ENCODE assay signal across 11 cellular contexts in genomic region chr15:68114840-68115239, GRCh38.
DNase-seq lines count a peak whose midpoint lies in the region; ATAC-seq and TF ChIP-seq lines count a peak whose summit lies in the region.
"Had no signal": no experiment of that assay in that cellular context is flagged by ENCODE, and none has a peak within 500 bp of the region (broad histone marks: within the 10 kb centered on the region; RNA-seq: fewer than 3 reads in every experiment).

No MANE protein-coding gene starts in this region.

- no peak for DNase-seq in activated CD8-positive, alpha-beta memory T cell treated with anti-CD3 and anti-CD28 coated beads, Interleukin-2, amount 10 ng/mL, durations not matched to agents 7 days and 5 days
- no peak for DNase-seq in activated CD8-positive, alpha-beta memory T cell treated with anti-CD3 and anti-CD28 coated beads for 24 hours
- DNase-seq in fibroblast of villous mesenchyme (ENCODE audit: low read depth) (no peak), GM13976 (ENCODE audit: low spot score) (no peak), NAMALWA (ENCODE audit: low spot score) (no peak)
- DNase-seq: effector CD4-positive, alpha-beta T cell; H9; stimulated activated CD4-positive, alpha-beta T cell treated with anti-CD3 and anti-CD28 coated beads, Interleukin-4, amount 100 ng/mL, for 24 hours had no signal

- no peaks in the 10 kb centered on the region for H3K27me3 Mint-ChIP-seq in activated CD8-positive, alpha-beta memory T cell treated with anti-CD3 and anti-CD28 coated beads, Interleukin-2, amount 10 ng/mL, durations not matched to agents 7 days and 5 days

- no peaks in the 10 kb centered on the region for H3K27me3 ChIP-seq in stomach smooth muscle (ENCODE audit: control insufficient read depth in 1 of 2, insufficient read depth in 2 of 2, low read length in 2 of 2)

- H3K4me3 ChIP-seq in WI38 (ENCODE audit: low read depth, low read length) (peak overlapping the region; percentile 47; the same call in 1 of the 2 replicates), fibroblast of villous mesenchyme (ENCODE audit: low read depth, low read length) (peak overlapping the region; percentile 48), stomach smooth muscle (ENCODE audit: low read length in 2 of 2) (peak overlapping the region; percentile 44 to 56)

- peak overlapping the region; percentile 63 for H3K4me3 Mint-ChIP-seq in activated CD8-positive, alpha-beta memory T cell treated with anti-CD3 and anti-CD28 coated beads, Interleukin-2, amount 10 ng/mL, durations not matched to agents 7 days and 5 days
- H3K4me3 Mint-ChIP-seq: H9 had no signal

- no peak for TF ChIP-seq CTCF in WI38 (IDR thresholded peaks at IDR 0.05; ENCODE audit: low read depth, low read length)
- no peak for TF ChIP-seq CTCF in fibroblast of villous mesenchyme (IDR thresholded peaks at IDR 0.05; ENCODE audit: insufficient read depth, low read depth, low read length)
- no peak for TF ChIP-seq CTCF in GM13976 (IDR thresholded peaks at IDR 0.05; ENCODE audit: borderline replicate concordance, control extremely low read depth, extremely low read depth, insufficient read depth, missing control alignments)

- in situ Hi-C loops in GM13976 (cut with MboI; ENCODE audit: low sequenced_read_pairs, unreplicated experiment): no loop called here

- no peaks in the 10 kb centered on the region for H3K9me3 ChIP-seq in stomach smooth muscle (ENCODE audit: control insufficient read depth in 2 of 2, low read length in 2 of 2)

- CTCF ChIA-PET in activated CD8-positive, alpha-beta memory T cell treated with anti-CD3 and anti-CD28 coated beads, Interleukin-2, amount 10 ng/mL, durations not matched to agents 7 days and 5 days (lab: Charles Lee): no interaction called here

- peaks cover 38% of the 10 kb centered on the region for H3K36me3 Mint-ChIP-seq in activated CD8-positive, alpha-beta memory T cell treated with anti-CD3 and anti-CD28 coated beads, Interleukin-2, amount 10 ng/mL, durations not matched to agents 7 days and 5 days

- H3K4me1 ChIP-seq in stomach smooth muscle (ENCODE audit: control insufficient read depth, insufficient read depth, low read length): no peaks in the 10 kb centered on the region

- H3K9ac ChIP-seq in stomach smooth muscle (ENCODE audit: low read length in 2 of 2): peak overlapping the region in 1 of 2 donors; percentile 26

- no peak for ATAC-seq in activated CD8-positive, alpha-beta memory T cell treated with anti-CD3 and anti-CD28 coated beads, Interleukin-2, amount 10 ng/mL, durations not matched to agents 7 days and 5 days
- ATAC-seq in GM21576 (IDR thresholded peaks at IDR 0.05; ENCODE audit: unreplicated experiment): no peak

- H3K9me3 Mint-ChIP-seq in activated CD8-positive, alpha-beta memory T cell treated with anti-CD3 and anti-CD28 coated beads, Interleukin-2, amount 10 ng/mL, durations not matched to agents 7 days and 5 days (ENCODE audit: low read depth): peaks cover 6% of the 10 kb centered on the region
- H3K9me3 Mint-ChIP-seq: H9 had no signal

- H3K27ac Mint-ChIP-seq in activated CD8-positive, alpha-beta memory T cell treated with anti-CD3 and anti-CD28 coated beads, Interleukin-2, amount 10 ng/mL, durations not matched to agents 7 days and 5 days: peak overlapping the region; percentile 76
- H3K27ac Mint-ChIP-seq: H9 had no signal

- no peak overlapping the region for H3K27ac ChIP-seq in stomach smooth muscle (ENCODE audit: low read length)

- H3K4me1 Mint-ChIP-seq in activated CD8-positive, alpha-beta memory T cell treated with anti-CD3 and anti-CD28 coated beads, Interleukin-2, amount 10 ng/mL, durations not matched to agents 7 days and 5 days: peaks cover 38% of the 10 kb centered on the region
- H3K4me1 Mint-ChIP-seq: H9 had no signal

- no peaks in the 10 kb centered on the region for H3K36me3 ChIP-seq in stomach smooth muscle (ENCODE audit: control insufficient read depth in 2 of 2, insufficient read depth in 2 of 2, low read length in 2 of 2)
